15 cellular contexts compared by ENCODE assay signal in genomic region chr18:3384664-3385189, GRCh38.
DNase-seq lines count a peak whose midpoint lies in the region; ATAC-seq, FAIRE-seq and TF ChIP-seq lines count a peak whose summit lies in the region.
"Had no signal": no experiment of that assay in that cellular context is flagged by ENCODE, and none has a peak within 500 bp of the region (broad histone marks: within the 10 kb centered on the region; RNA-seq: fewer than 3 reads in every experiment).

No MANE protein-coding gene starts in this region.

- DNase-seq in GM18507 (ENCODE audit: extremely low spot score, insufficient read length, low read depth): no peak
- DNase-seq in stimulated activated CD4-positive, alpha-beta T cell treated with anti-CD3 and anti-CD28 coated beads, Interleukin-2, amount 100 ng/mL, for 24 hours: no peak
- DNase-seq in SIG-M5 (lab: John Stamatoyannopoulos, UW): no peak
- DNase-seq in MG63: no peak
- no peak for DNase-seq in ascending aorta (ENCODE audit: low spot score in 2 of 2)
- DNase-seq: activated CD4-positive, alpha-beta T cell treated with anti-CD3 and anti-CD28 coated beads for 1 hour; CD4-positive, alpha-beta T cell; mammary epithelial cell had no signal

- FAIRE-seq in GM18507 (lab: Jason Lieb, UNC): peak; percentile 76
- FAIRE-seq: astrocyte had no signal

- intact Hi-C loops in ascending aorta (cut with DNase I): no loop called here

- H3K9ac ChIP-seq in liver (ENCODE audit: low read depth in 1 of 2, low read length in 2 of 2): no peak overlapping the region

- WGBS in liver: 41% methylated on average over 9 of the region's 9 CpGs

- TF ChIP-seq CTCF in liver (IDR thresholded peaks at IDR 0.05; ENCODE audit: low read depth, low read length, missing input control) (no peak), ascending aorta (IDR thresholded peaks at IDR 0.05) (no peak)

- H3K36me3 ChIP-seq in liver (ENCODE audit: control insufficient read depth in 4 of 4, insufficient read depth in 3 of 4, low read depth in 1 of 4, low read length in 3 of 4) (no peaks in the 10 kb centered on the region), MG63 (no peaks in the 10 kb centered on the region), ascending aorta (no peaks in the 10 kb centered on the region)
- H3K36me3 ChIP-seq: neutrophil, suprapubic skin had no signal

- H3K4me3 ChIP-seq in liver (ENCODE audit: low read depth in 1 of 3, low read length in 3 of 3) (peak overlapping the region in 1 of 3 donors; percentile 3), MG63 (no peak overlapping the region), ascending aorta (no peak overlapping the region)
- H3K4me3 ChIP-seq: skin epidermis, suprapubic skin had no signal

- H3K4me1 ChIP-seq in liver (ENCODE audit: control insufficient read depth in 4 of 4, insufficient read depth in 4 of 4, low read length in 3 of 4): peaks cover 0 to 9% (median 0%) of the 10 kb centered on the region in 4 donors
- H3K4me1 ChIP-seq in ascending aorta: no peaks in the 10 kb centered on the region
- H3K4me1 ChIP-seq: suprapubic skin had no signal

- no peaks in the 10 kb centered on the region for H3K27me3 ChIP-seq in liver (ENCODE audit: control insufficient read depth in 4 of 4, insufficient read depth in 4 of 4, low read length in 3 of 4)
- no peaks in the 10 kb centered on the region for H3K27me3 ChIP-seq in MG63
- H3K27me3 ChIP-seq in ascending aorta: no peaks in the 10 kb centered on the region
- H3K27me3 ChIP-seq: neutrophil, suprapubic skin had no signal

- H3K27ac ChIP-seq in liver (ENCODE audit: low read depth in 1 of 2, low read length in 2 of 2): peak overlapping the region; percentile 25 to 66
- no peak overlapping the region for H3K27ac ChIP-seq in ascending aorta
- H3K27ac ChIP-seq: neutrophil, suprapubic skin had no signal

- peaks cover 0 to 3% (median 0%) of the 10 kb centered on the region in 4 donors for H3K9me3 ChIP-seq in liver (ENCODE audit: control insufficient read depth in 4 of 4, low read length in 3 of 4)
- 0 out of 2 replicates have a peak, but pooled peaks cover under 1% of the 10 kb centered on the region for H3K9me3 ChIP-seq in MG63
- peaks cover 0 to under 1% of the 10 kb centered on the region in 2 donors for H3K9me3 ChIP-seq in ascending aorta
- H3K9me3 ChIP-seq: neutrophil had no signal

- no peak for TF ChIP-seq RAD21 in liver (IDR thresholded peaks at IDR 0.05)

- ATAC-seq in GM21576 (IDR thresholded peaks at IDR 0.05; ENCODE audit: unreplicated experiment): peak; percentile 83
- peak; percentile 67 for ATAC-seq in HG03521 (IDR thresholded peaks at IDR 0.05; ENCODE audit: unreplicated experiment)

TF ChIP-seq in liver, 16 proteins besides CTCF, POLR2A, EP300 and RAD21:
- TF ChIP-seq EGR1 (IDR thresholded peaks at IDR 0.05; ENCODE audit: low read depth in 2 of 2) (peak in 1 of 2 donors; percentile 36), HNF4A (conservative IDR thresholded peaks at IDR 0.05) (peak; percentile 52 to 80), JUND (IDR thresholded peaks at IDR 0.05) (peak in 1 of 2 donors; percentile 50), SP1 (IDR thresholded peaks at IDR 0.05) (peak; percentile 66), ZBTB33 (IDR thresholded peaks at IDR 0.05) (no peak), NR2F2 (IDR thresholded peaks at IDR 0.05) (no peak), HNF4G (IDR thresholded peaks at IDR 0.05) (no peak), MAX (IDR thresholded peaks at IDR 0.05) (peak; percentile 65), GABPA (IDR thresholded peaks at IDR 0.05 in 1 of 2, conservative IDR thresholded peaks at IDR 0.05 in 1 of 2) (peak in 1 of 2 donors; percentile 42), REST (IDR thresholded peaks at IDR 0.05) (peak; percentile 63), TAF1 (conservative IDR thresholded peaks at IDR 0.05) (no peak), RXRA (IDR thresholded peaks at IDR 0.05) (peak; percentile 27 to 82), FOXA2 (IDR thresholded peaks at IDR 0.05) (peak; percentile 60), FOXA1 (IDR thresholded peaks at IDR 0.05) (peak; percentile 17), YY1 (IDR thresholded peaks at IDR 0.05) (peak; percentile 58)
- TF ChIP-seq, protein P1, sequence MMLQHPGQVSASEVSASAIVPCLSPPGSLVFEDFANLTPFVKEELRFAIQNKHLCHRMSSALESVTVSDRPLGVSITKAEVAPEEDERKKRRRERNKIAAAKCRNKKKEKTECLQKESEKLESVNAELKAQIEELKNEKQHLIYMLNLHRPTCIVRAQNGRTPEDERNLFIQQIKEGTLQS (IDR thresholded peaks at IDR 0.05): no peak

Comparison
In these comparisons a context has a peak if more than half of its experiments do, and no peak if none do; other contexts are left out.
1. H3K27ac ChIP-seq: peak in liver (2 of 2); none in ascending aorta (0 of 2).